Comparison of ENCODE assay signal across 19 cellular contexts in the genomic region with DNA sequence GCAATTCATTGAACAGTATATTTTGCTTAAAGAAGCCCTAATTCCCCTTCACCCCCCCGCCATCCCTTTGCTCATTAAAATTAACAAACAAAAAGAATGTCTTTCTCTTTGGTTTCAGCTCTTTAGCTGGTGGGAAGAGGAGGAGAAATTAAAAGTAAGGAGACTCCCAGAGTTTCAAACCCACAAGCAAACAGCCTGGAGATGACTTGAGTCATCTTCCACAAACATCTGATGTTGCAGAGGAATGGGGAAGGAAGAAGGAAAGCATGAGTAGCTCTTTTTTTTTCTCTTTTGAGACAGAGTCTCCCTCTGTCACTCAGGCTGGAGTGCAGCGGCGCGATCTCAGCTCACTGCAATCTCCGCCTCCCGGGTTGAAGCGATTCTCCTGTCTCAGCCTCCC.
A peak's percentile ranks its signal among the peaks of the same experiment; 100 is the strongest.
DNase-seq lines count a peak whose midpoint lies in the region; TF ChIP-seq lines count a peak whose summit lies in the region.
"Had no signal": no experiment of that assay in that cellular context is flagged by ENCODE, and none has a peak within 500 bp of the region (broad histone marks: within the 10 kb centered on the region; RNA-seq: fewer than 3 reads in every experiment).

No MANE protein-coding gene starts in this region.

- WGBS in suprapubic skin = 99% methylated on average over 7 of the region's 7 CpGs

- peak; percentile 76 for DNase-seq in AG10803 (ENCODE audit: low read depth)
- peak; percentile 49 for DNase-seq in HFFc6
- DNase-seq in astrocyte of the hippocampus (ENCODE audit: low read depth, low spot score) = peak; percentile 28
- peak; percentile 16 for DNase-seq in iris pigment epithelial cell (ENCODE audit: low read depth)
- DNase-seq in activated CD4-positive, alpha-beta T cell treated with anti-CD3 and anti-CD28 coated beads, Interleukin-2, amount 50 U/mL, for 4 hours = no peak
- DNase-seq in NOMO-1 treated with DMSO at 0.1 percent for 48 hours (lab: John Stamatoyannopoulos, UW; ENCODE audit: unreplicated experiment) = no peak
- no peak for DNase-seq in suprapubic skin (ENCODE audit: low spot score in 2 of 2)
- DNase-seq in T1000 (lab: John Stamatoyannopoulos, UW) = no peak
- DNase-seq: activated CD4-positive, alpha-beta T cell treated with anti-CD3 and anti-CD28 coated beads for 48 hours; activated CD8-positive, alpha-beta memory T cell treated with anti-CD3 and anti-CD28 coated beads, Interleukin-2, amount 50 U/mL, for 4 hours; left colon; NCI-H1694; NCI-H748 treated with DMSO at 0.1 percent for 48 hours; SHP77 had no signal

- H3K9me3 Mint-ChIP-seq in HFFc6 = no peaks in the 10 kb centered on the region
- H3K9me3 Mint-ChIP-seq: nephron had no signal

- TF ChIP-seq CTCF in AG10803 (conservative IDR thresholded peaks at IDR 0.05; ENCODE audit: low read length) (no peak), HFFc6 (IDR thresholded peaks at IDR 0.05) (no peak), suprapubic skin (IDR thresholded peaks at IDR 0.05) (no peak)

- no peaks in the 10 kb centered on the region for H3K27me3 Mint-ChIP-seq in HFFc6 (ENCODE audit: insufficient read depth)
- H3K27me3 Mint-ChIP-seq: dendritic cell treated with granulocyte-macrophage colony-stimulating factor and Interleukin-4, amounts not matched to agents 40 ng/mL and 50 ng/mL, for 4 days; stimulated activated memory B cell treated with anti-CD40 and anti-IgM and Interleukin-4, amounts not matched to agents 10 μg/mL and 1 μg/mL and 100 μg/mL, for 72 hours had no signal

- 0 out of 2 replicates have a peak, but pooled peaks cover 4% of the 10 kb centered on the region for H3K36me3 Mint-ChIP-seq in HFFc6 (ENCODE audit: low read depth)

- H3K27ac Mint-ChIP-seq in HFFc6 = no peak overlapping the region; the same call in 1 of the 2 replicates
- H3K27ac Mint-ChIP-seq: dendritic cell treated with granulocyte-macrophage colony-stimulating factor and Interleukin-4, amounts not matched to agents 40 ng/mL and 50 ng/mL, for 4 days; stimulated activated memory B cell treated with anti-CD40 and anti-IgM and Interleukin-4, amounts not matched to agents 10 μg/mL and 1 μg/mL and 100 μg/mL, for 72 hours had no signal

- H3K36me3 ChIP-seq in suprapubic skin = no peaks in the 10 kb centered on the region
- H3K36me3 ChIP-seq: thoracic aorta had no signal

- no peak overlapping the region for H3K4me3 Mint-ChIP-seq in HFFc6
- H3K4me3 Mint-ChIP-seq: dendritic cell treated with granulocyte-macrophage colony-stimulating factor and Interleukin-4, amounts not matched to agents 40 ng/mL and 50 ng/mL, for 4 days; nephron; stimulated activated memory B cell treated with anti-CD40 and anti-IgM and Interleukin-4, amounts not matched to agents 10 μg/mL and 1 μg/mL and 100 μg/mL, for 72 hours had no signal

- no peaks in the 10 kb centered on the region for H3K9me3 ChIP-seq in suprapubic skin
- H3K9me3 ChIP-seq: thoracic aorta had no signal

- H3K4me3 ChIP-seq in AG10803 (ENCODE audit: low read length) (no peak overlapping the region), suprapubic skin (no peak overlapping the region)
- H3K4me3 ChIP-seq: thoracic aorta had no signal

- H3K27me3 ChIP-seq in suprapubic skin = no peaks in the 10 kb centered on the region

- peaks cover 18% of the 10 kb centered on the region for H3K4me1 Mint-ChIP-seq in HFFc6 (ENCODE audit: low read depth)

- no peak for TF ChIP-seq POLR2A in suprapubic skin (IDR thresholded peaks at IDR 0.05)

- no peak overlapping the region for H3K27ac ChIP-seq in suprapubic skin
- H3K27ac ChIP-seq: HL-60, thoracic aorta had no signal

- peaks cover 3% of the 10 kb centered on the region for H3K4me1 ChIP-seq in suprapubic skin

- no peak for TF ChIP-seq EP300 in suprapubic skin (IDR thresholded peaks at IDR 0.05)

Comparison
In these comparisons a context has a peak if more than half of its experiments do, and no peak if none do; other contexts are left out.
1. DNase-seq: peak in AG10803 (single experiment), HFFc6 (single experiment), astrocyte of the hippocampus (single experiment) and iris pigment epithelial cell (single experiment); none in activated CD4-positive, alpha-beta T cell treated with anti-CD3 and anti-CD28 coated beads, Interleukin-2, amount 50 U/mL, for 4 hours (0 of 2), NOMO-1 treated with DMSO at 0.1 percent for 48 hours (single experiment), suprapubic skin (0 of 2) and T1000 (single experiment).